In genomic region chr10:99431190-99431549, GRCh38 we compare ENCODE assay signal across 8 cellular contexts. TPM values are rescaled to one million over a fixed set of nuclear protein-coding genes. Genes with fewer than 3 reads are reported as not detected.
DNase-seq lines count a peak whose midpoint lies in the region; ATAC-seq and TF ChIP-seq lines count a peak whose summit lies in the region.

No MANE protein-coding gene starts in this region.

- no peaks in the 10 kb centered on the region for H3K9me3 ChIP-seq in CD8-positive, alpha-beta T cell (ENCODE audit: low read length)
- H3K9me3 ChIP-seq in SK-N-MC (ENCODE audit: low read depth, low read length) (no peaks in the 10 kb centered on the region), duodenal mucosa (ENCODE audit: control insufficient read depth in 1 of 2, low read length in 2 of 2) (no peaks in the 10 kb centered on the region), liver (ENCODE audit: control insufficient read depth in 4 of 4, low read length in 3 of 4) (no peaks in the 10 kb centered on the region)

- H3K4me1 ChIP-seq in CD8-positive, alpha-beta T cell (ENCODE audit: insufficient read depth, low read length), result peaks cover 21% of the 10 kb centered on the region
- peaks cover 24% of the 10 kb centered on the region in 2 donors for H3K4me1 ChIP-seq in duodenal mucosa (ENCODE audit: control insufficient read depth in 1 of 2, insufficient read depth in 2 of 2, low read length in 2 of 2)
- H3K4me1 ChIP-seq in liver (ENCODE audit: control insufficient read depth in 4 of 4, insufficient read depth in 4 of 4, low read length in 3 of 4), result peaks cover 0 to 36% (median 31%) of the 10 kb centered on the region in 4 donors

- no peak for TF ChIP-seq CTCF in CD8-positive, alpha-beta T cell (IDR thresholded peaks at IDR 0.05)
- TF ChIP-seq CTCF in liver (IDR thresholded peaks at IDR 0.05; ENCODE audit: low read depth, low read length, missing input control), result no peak

- ATAC-seq in CD8-positive, alpha-beta T cell, result no peak
- ATAC-seq in stimulated activated naive CD8-positive, alpha-beta T cell treated with anti-CD3 and anti-CD28 coated beads, Interleukin-15, amount 100 ng/mL, for 72 hours, result no peak
- no peak for ATAC-seq in HG03457 (IDR thresholded peaks at IDR 0.05; ENCODE audit: unreplicated experiment)
- no peak for ATAC-seq in GM18909 (IDR thresholded peaks at IDR 0.05; ENCODE audit: poor library complexity, unreplicated experiment)

- peak overlapping the region; percentile 66 for H3K27ac ChIP-seq in CD8-positive, alpha-beta T cell (ENCODE audit: low read depth, low read length)
- 0 out of 2 replicates have a peak overlapping the region, but pooled peaks have one; percentile 6 for H3K27ac ChIP-seq in SK-N-MC
- H3K27ac ChIP-seq in duodenal mucosa (ENCODE audit: low read depth, low read length), result peak overlapping the region; percentile 94
- peak overlapping the region; percentile 94 to 96 for H3K27ac ChIP-seq in liver (ENCODE audit: low read depth in 1 of 2, low read length in 2 of 2)

- H3K9ac ChIP-seq in SK-N-MC (ENCODE audit: insufficient read length) (peak overlapping the region; percentile 85), duodenal mucosa (ENCODE audit: low read depth in 1 of 2, low read length in 2 of 2) (peak overlapping the region; percentile 71 to 92), liver (ENCODE audit: low read depth in 1 of 2, low read length in 2 of 2) (peak overlapping the region; percentile 72 to 98)

- intact Hi-C loops in CD8-positive, alpha-beta T cell (cut with DNase I, micrococcal nuclease), result loop anchor here (2.0 to 10.0 kb wide), 4 partner anchors 182 to 1294 kb away; partner anchors contain the start of gene HPS1 (in 1 of the 2)

- H3K27ac Mint-ChIP-seq in CD8-positive, alpha-beta T cell, result peak overlapping the region; percentile 96
- H3K27ac Mint-ChIP-seq in stimulated activated naive CD8-positive, alpha-beta T cell treated with anti-CD3 and anti-CD28 coated beads, Interleukin-15, amount 100 ng/mL, for 72 hours, result peak overlapping the region; percentile 100

- peak in 3 of 7 experiments; percentile 9 to 22 (median 21) for DNase-seq in CD8-positive, alpha-beta T cell
- DNase-seq in H7 (peak; percentile 47), SK-N-MC (ENCODE audit: low read depth, low spot score) (no peak)
- no peak for DNase-seq in stimulated activated naive CD8-positive, alpha-beta T cell treated with anti-CD3 and anti-CD28 coated beads, Interleukin-15, amount 100 ng/mL, for 72 hours

- H3K4me3 ChIP-seq in CD8-positive, alpha-beta T cell (ENCODE audit: low read depth, low read length), result peak overlapping the region; percentile 81
- H3K4me3 ChIP-seq in H7 (ENCODE audit: insufficient read depth, low read depth, low read length) (peak overlapping the region; percentile 87), SK-N-MC (peak overlapping the region; percentile 87), duodenal mucosa (ENCODE audit: low read depth in 1 of 2, low read length in 2 of 2) (peak overlapping the region; percentile 89 to 94), liver (ENCODE audit: low read depth in 1 of 3, low read length in 3 of 3) (peak overlapping the region; percentile 65 to 78 (median 68))

- POLR2A ChIA-PET in CD8-positive, alpha-beta T cell (lab: Charles Lee), result interaction anchor here (1.0 to 2.5 kb wide), 4 partner anchors 10 to 191 kb away, joined by 3 to 8 read pairs (median 4); no protein-coding TSS in a partner anchor

- peaks cover 11% of the 10 kb centered on the region for H3K36me3 Mint-ChIP-seq in CD8-positive, alpha-beta T cell

- no peaks in the 10 kb centered on the region for H3K27me3 ChIP-seq in CD8-positive, alpha-beta T cell (ENCODE audit: insufficient read depth, low read length)
- H3K27me3 ChIP-seq in H7 (ENCODE audit: control insufficient read depth, insufficient read depth, low read length), result no peaks in the 10 kb centered on the region
- no peaks in the 10 kb centered on the region for H3K27me3 ChIP-seq in duodenal mucosa (ENCODE audit: control insufficient read depth in 1 of 2, insufficient read depth in 2 of 2, low read length in 2 of 2)
- H3K27me3 ChIP-seq in liver (ENCODE audit: control insufficient read depth in 4 of 4, insufficient read depth in 4 of 4, low read length in 3 of 4), result no peaks in the 10 kb centered on the region

- H3K27me3 Mint-ChIP-seq in CD8-positive, alpha-beta T cell (ENCODE audit: low read depth), result no peaks in the 10 kb centered on the region
- no peaks in the 10 kb centered on the region for H3K27me3 Mint-ChIP-seq in stimulated activated naive CD8-positive, alpha-beta T cell treated with anti-CD3 and anti-CD28 coated beads, Interleukin-15, amount 100 ng/mL, for 72 hours

- under 1% methylated on average over 16 of the region's 16 CpGs for WGBS in liver

- CTCF ChIA-PET in CD8-positive, alpha-beta T cell (lab: Charles Lee), result interaction anchor here (0.9 to 2.6 kb wide), 2 partner anchors 39 to 181 kb away, joined by 3 to 12 read pairs; no protein-coding TSS in a partner anchor

- H3K36me3 ChIP-seq in CD8-positive, alpha-beta T cell (ENCODE audit: insufficient read depth, low read length), result no peaks in the 10 kb centered on the region
- H3K36me3 ChIP-seq in H7 (replicated peaks; ENCODE audit: control insufficient read depth, insufficient read depth, low read length) (no peaks in the 10 kb centered on the region), SK-N-MC (ENCODE audit: insufficient read depth, low read length) (no peaks in the 10 kb centered on the region), duodenal mucosa (ENCODE audit: control insufficient read depth in 1 of 2, insufficient read depth in 2 of 2, low read length in 2 of 2) (peaks cover 0 to 3% of the 10 kb centered on the region in 2 donors), liver (ENCODE audit: control insufficient read depth in 4 of 4, insufficient read depth in 3 of 4, low read depth in 1 of 4, low read length in 3 of 4) (no peaks in the 10 kb centered on the region)

- no peak for TF ChIP-seq RAD21 in liver (IDR thresholded peaks at IDR 0.05)

- H3K9me3 Mint-ChIP-seq in CD8-positive, alpha-beta T cell, result no peaks in the 10 kb centered on the region
- H3K9me3 Mint-ChIP-seq in stimulated activated naive CD8-positive, alpha-beta T cell treated with anti-CD3 and anti-CD28 coated beads, Interleukin-15, amount 100 ng/mL, for 72 hours, result no peaks in the 10 kb centered on the region

- peak overlapping the region; percentile 98 for H3K4me3 Mint-ChIP-seq in CD8-positive, alpha-beta T cell
- H3K4me3 Mint-ChIP-seq in stimulated activated naive CD8-positive, alpha-beta T cell treated with anti-CD3 and anti-CD28 coated beads, Interleukin-15, amount 100 ng/mL, for 72 hours, result peak overlapping the region; percentile 97 to 99

- H3K4me1 Mint-ChIP-seq in CD8-positive, alpha-beta T cell (ENCODE audit: low read depth), result peaks cover 40% of the 10 kb centered on the region
- H3K4me1 Mint-ChIP-seq in stimulated activated naive CD8-positive, alpha-beta T cell treated with anti-CD3 and anti-CD28 coated beads, Interleukin-15, amount 100 ng/mL, for 72 hours, result peaks cover 55% of the 10 kb centered on the region

TF ChIP-seq in liver, 16 proteins besides CTCF, POLR2A, EP300 and RAD21:
- TF ChIP-seq YY1 (IDR thresholded peaks at IDR 0.05), result no peak
- TF ChIP-seq FOXA1 (IDR thresholded peaks at IDR 0.05), result no peak
- no peak for TF ChIP-seq ZBTB33 (IDR thresholded peaks at IDR 0.05)
- TF ChIP-seq HNF4A (conservative IDR thresholded peaks at IDR 0.05), result no peak
- no peak for TF ChIP-seq HNF4G (IDR thresholded peaks at IDR 0.05)
- TF ChIP-seq RXRA (IDR thresholded peaks at IDR 0.05), result no peak
TF ChIP-seq in liver: peak in this region for 0.

RNA-seq across cellular contexts. Expression of gene GOT1, which starts 0.7 kb away (rescaled TPM):
- total RNA-seq in CD8-positive, alpha-beta T cell, result 1 to 10 TPM; 7.2 to 8.6 TPM
- 35.4 and 48.2 TPM in 2 replicates for total RNA-seq in H7 (2014; rRNA removed; shearing (Covaris generic))
- total RNA-seq in liver, result 100 to 1,000 TPM in 1 of 2 donors, 10 to 100 TPM in 1; 73.5 to 137 TPM
- 100 to 1,000 TPM; 109 to 271 TPM for polyA plus RNA-seq in liver

Comparison
In these comparisons a context has a peak if more than half of its experiments do, and no peak if none do; other contexts are left out.
1. H3K27ac ChIP-seq: peak in every context shown above with its lines; median percentile 95 in liver; 94 in duodenal mucosa; 66 in CD8-positive, alpha-beta T cell; 6 in SK-N-MC.